Comparison of ENCODE assay signal across 15 cellular contexts in genomic region chr13:44806841-44807240, GRCh38.
DNase-seq lines count a peak whose midpoint lies in the region; ATAC-seq, FAIRE-seq and TF ChIP-seq lines count a peak whose summit lies in the region.
"Had no signal": no experiment of that assay in that cellular context is flagged by ENCODE, and none has a peak within 500 bp of the region (broad histone marks: within the 10 kb centered on the region; RNA-seq: fewer than 3 reads in every experiment).

No MANE protein-coding gene starts in this region.

- no peak for FAIRE-seq in pancreas (lab: Jason Lieb, UNC)
- FAIRE-seq in GM19239 (lab: Jason Lieb, UNC), result no peak

- H3K4me3 ChIP-seq in pancreas (no peak overlapping the region), aorta (ENCODE audit: low read length in 2 of 2) (no peak overlapping the region)
- H3K4me3 ChIP-seq: BLaER1, Peyer's patch had no signal

- intact Hi-C loops in pancreas (cut with DNase I), result no loop called here
- intact Hi-C loops in aorta (cut with DNase I), result no loop called here

- peaks cover 4% of the 10 kb centered on the region for H3K27me3 Mint-ChIP-seq in activated naive CD4-positive, alpha-beta T cell treated with anti-CD3 and anti-CD28 coated beads, Interleukin-2, amount 10 ng/mL, durations not matched to agents 7 days and 5 days

- TF ChIP-seq CTCF in pancreas (IDR thresholded peaks at IDR 0.05), result no peak

- ATAC-seq in pancreas, result peak in 3 of 4 donors; percentile 34 to 92 (median 73)
- ATAC-seq in aorta (ENCODE audit: low FRiP score), result peak; percentile 74

- H3K27ac ChIP-seq in pancreas (no peak overlapping the region), aorta (ENCODE audit: low read depth in 1 of 2, low read length in 2 of 2) (peak overlapping the region in 1 of 2 donors; percentile 2)
- H3K27ac ChIP-seq: BLaER1, Peyer's patch had no signal

- H3K27ac Mint-ChIP-seq in activated naive CD4-positive, alpha-beta T cell treated with anti-CD3 and anti-CD28 coated beads, Interleukin-2, amount 10 ng/mL, durations not matched to agents 7 days and 5 days, result no peak overlapping the region
- H3K27ac Mint-ChIP-seq: CD8-positive, alpha-beta memory T cell had no signal

- H3K4me1 Mint-ChIP-seq in activated naive CD4-positive, alpha-beta T cell treated with anti-CD3 and anti-CD28 coated beads, Interleukin-2, amount 10 ng/mL, durations not matched to agents 7 days and 5 days, result no peaks in the 10 kb centered on the region
- H3K4me1 Mint-ChIP-seq: CD8-positive, alpha-beta memory T cell had no signal

- WGBS in pancreas, 2 donors, result 52 to 61% methylated on average over 9 of the region's 9 CpGs
- WGBS in aorta, 2 donors, result 19 to 25% methylated on average over 9 of the region's 9 CpGs

- DNase-seq in astrocyte of the hippocampus (ENCODE audit: low read depth, low spot score), result peak; percentile 44
- peak; percentile 54 for DNase-seq in globus pallidus (ENCODE audit: low spot score)
- peak in 3 of 6 donors; percentile 21 to 34 (median 26) for DNase-seq in pancreas
- DNase-seq in aorta, result peak in 1 of 2 donors; percentile 52
- no peak for DNase-seq in GM19239 (ENCODE audit: insufficient read length, low spot score)
- no peak for DNase-seq in RPMI8226
- DNase-seq in activated naive CD4-positive, alpha-beta T cell treated with anti-CD3 and anti-CD28 coated beads, Interleukin-2, amount 10 ng/mL, durations not matched to agents 7 days and 5 days, result no peak
- DNase-seq: CD8-positive, alpha-beta memory T cell; DMS 273 treated with DMSO at 0.1 percent for 48 hours; H7; NCI-H187 treated with DMSO at 0.1 percent for 48 hours; NCI-H2171; Peyer's patch; SHP77 had no signal

- CTCF ChIA-PET in activated naive CD4-positive, alpha-beta T cell treated with anti-CD3 and anti-CD28 coated beads, Interleukin-2, amount 10 ng/mL, durations not matched to agents 7 days and 5 days (lab: Charles Lee), result interaction anchor here (1.6 kb wide), 1 partner anchor 19 kb away, joined by 3 read pairs; no protein-coding TSS in a partner anchor

- H3K36me3 ChIP-seq in pancreas (no peaks in the 10 kb centered on the region), aorta (ENCODE audit: control insufficient read depth in 1 of 2, insufficient read depth in 2 of 2, low read length in 1 of 2) (no peaks in the 10 kb centered on the region)
- H3K36me3 ChIP-seq: BLaER1, Peyer's patch had no signal

- H3K4me1 ChIP-seq in pancreas (peaks cover 0 to 9% (median 7%) of the 10 kb centered on the region in 3 donors), aorta (ENCODE audit: control insufficient read depth in 1 of 2, insufficient read depth in 2 of 2, low read length in 2 of 2) (peaks cover 4 to 5% of the 10 kb centered on the region in 2 donors)
- H3K4me1 ChIP-seq: BLaER1, Peyer's patch had no signal

- H3K27me3 ChIP-seq in pancreas, result no peaks in the 10 kb centered on the region
- H3K27me3 ChIP-seq in aorta (ENCODE audit: control insufficient read depth in 1 of 2, insufficient read depth in 2 of 2, low read length in 1 of 2), result no peaks in the 10 kb centered on the region
- H3K27me3 ChIP-seq: BLaER1, Peyer's patch had no signal

- no peak overlapping the region for H3K4me3 Mint-ChIP-seq in activated naive CD4-positive, alpha-beta T cell treated with anti-CD3 and anti-CD28 coated beads, Interleukin-2, amount 10 ng/mL, durations not matched to agents 7 days and 5 days
- H3K4me3 Mint-ChIP-seq: CD8-positive, alpha-beta memory T cell had no signal

- H3K9me3 Mint-ChIP-seq in activated naive CD4-positive, alpha-beta T cell treated with anti-CD3 and anti-CD28 coated beads, Interleukin-2, amount 10 ng/mL, durations not matched to agents 7 days and 5 days, result no peaks in the 10 kb centered on the region
- H3K9me3 Mint-ChIP-seq: CD8-positive, alpha-beta memory T cell had no signal

- no peaks in the 10 kb centered on the region for H3K36me3 Mint-ChIP-seq in activated naive CD4-positive, alpha-beta T cell treated with anti-CD3 and anti-CD28 coated beads, Interleukin-2, amount 10 ng/mL, durations not matched to agents 7 days and 5 days
- H3K36me3 Mint-ChIP-seq: CD8-positive, alpha-beta memory T cell had no signal

- H3K9me3 ChIP-seq in pancreas, result no peaks in the 10 kb centered on the region
- H3K9me3 ChIP-seq in aorta (ENCODE audit: control insufficient read depth, low read length), result no peaks in the 10 kb centered on the region
- H3K9me3 ChIP-seq: BLaER1, Peyer's patch had no signal

Comparison
In these comparisons a context has a peak if more than half of its experiments do, and no peak if none do; other contexts are left out.
1. DNase-seq: peak in astrocyte of the hippocampus (single experiment) and globus pallidus (single experiment); none in GM19239 (single experiment), RPMI8226 (single experiment) and activated naive CD4-positive, alpha-beta T cell treated with anti-CD3 and anti-CD28 coated beads, Interleukin-2, amount 10 ng/mL, durations not matched to agents 7 days and 5 days (single experiment).